33 cellular contexts compared by ENCODE assay signal in the genomic region with DNA sequence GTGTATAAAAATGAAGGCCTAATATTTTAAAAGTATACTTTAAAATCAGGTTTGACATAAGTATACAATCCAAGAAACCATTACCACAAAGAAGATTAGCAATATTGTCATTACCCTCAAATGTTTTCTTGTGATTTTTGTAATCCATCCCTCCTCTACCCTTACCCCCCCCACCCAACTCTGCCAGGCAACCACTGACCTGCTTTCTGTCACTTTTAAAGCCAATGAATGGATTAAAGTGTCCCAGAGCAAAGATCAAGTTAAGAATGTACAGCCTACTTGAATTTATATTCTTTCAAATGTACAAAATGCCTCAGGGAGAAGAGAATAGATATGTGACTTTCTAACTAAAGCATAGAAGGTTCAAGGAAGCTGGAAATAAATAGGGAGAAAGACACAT.
"Had no signal": no experiment of that assay in that cellular context is flagged by ENCODE, and none has a peak within 500 bp of the region (broad histone marks: within the 10 kb centered on the region; RNA-seq: fewer than 3 reads in every experiment).

No MANE protein-coding gene starts in this region.

- DNase-seq: activated B cell treated with CpG ODN at 0.5 μM for 24 hours; activated CD4-positive, alpha-beta memory T cell treated with anti-CD3 and anti-CD28 coated beads for 36 hours; activated CD4-positive, alpha-beta T cell treated with anti-CD3 and anti-CD28 coated beads for 4 hours; activated CD4-positive, alpha-beta T cell treated with anti-CD3 and anti-CD28 coated beads, Interleukin-2, amount 10 ng/mL, durations not matched to agents 24 days and 14 days; activated CD4-positive, alpha-beta T cell treated with anti-CD3 and anti-CD28 coated beads, Interleukin-2, amount 50 U/mL, for 1 hour; activated CD4-positive, alpha-beta T cell treated with anti-CD3 and anti-CD28 coated beads, Interleukin-2, amount 50 U/mL, for 4 hours; activated CD4-positive, CD25-positive, alpha-beta regulatory T cell treated with anti-CD3 and anti-CD28 coated beads, Interleukin-2, amount 50 U/mL, for 72 hours; activated CD8-positive, alpha-beta memory T cell treated with anti-CD3 and anti-CD28 coated beads, Interleukin-2, amount 50 U/mL, for 4 hours; activated CD8-positive, alpha-beta T cell treated with anti-CD3 and anti-CD28 coated beads for 36 hours; activated effector memory CD4-positive, alpha-beta T cell treated with anti-CD3 and anti-CD28 coated beads, Interleukin-2, amount 50 U/mL, for 16 hours; activated gamma-delta T cell treated with Interleukin-2 at 50 U/mL for 16 hours; activated naive CD4-positive, alpha-beta T cell; activated naive CD4-positive, alpha-beta T cell treated with anti-CD3 and anti-CD28 coated beads for 36 hours; activated naive CD4-positive, alpha-beta T cell treated with anti-CD3 and anti-CD28 coated beads, Interleukin-2, amount 50 U/mL, for 16 hours; activated naive CD8-positive, alpha-beta T cell treated with anti-CD3 and anti-CD28 coated beads for 36 hours; activated T-cell treated with anti-CD3 and anti-CD28 coated beads for 4 hours; activated T-cell treated with anti-CD3 and anti-CD28 coated beads, Interleukin-2, amount 50 U/mL, for 1 hour; activated T-cell treated with anti-CD3 and anti-CD28 coated beads, Interleukin-2, amount 50 U/mL, for 4 hours; activated T-cell treated with anti-CD3 and anti-CD28 coated beads, Interleukin-2, amount 50 U/mL, for 72 hours; adrenal gland; amniotic stem cell; aorta; body of pancreas; brain microvascular endothelial cell; central memory CD4-positive, alpha-beta T cell; T-helper 2 cell; T-helper 9 cell had no signal

- H3K9me3 ChIP-seq: adrenal gland, body of pancreas, breast epithelium had no signal

- H3K27ac ChIP-seq: adrenal gland, body of pancreas, brain microvascular endothelial cell, breast epithelium, VCaP had no signal

- ATAC-seq: activated CD8-positive, alpha-beta T cell treated with anti-CD3 and anti-CD28 coated beads for 36 hours; activated naive CD4-positive, alpha-beta T cell treated with anti-CD3 and anti-CD28 coated beads, Interleukin-2, amount 50 U/mL, for 72 hours; activated T-cell treated with anti-CD3 and anti-CD28 coated beads, Interleukin-2, amount 50 U/mL, for 4 hours; activated T-cell treated with anti-CD3 and anti-CD28 coated beads, Interleukin-2, amount 50 U/mL, for 72 hours; activated T-helper 17 cell treated with anti-CD3 and anti-CD28 coated beads, Interleukin-2, amount 50 U/mL, for 72 hours; body of pancreas had no signal

- H3K4me3 ChIP-seq: adrenal gland, body of pancreas, breast epithelium had no signal

- H3K4me1 ChIP-seq: adrenal gland, body of pancreas, breast epithelium had no signal

- FAIRE-seq: astrocyte, TTC549 had no signal

- H3K27me3 ChIP-seq: adrenal gland, body of pancreas, brain microvascular endothelial cell, breast epithelium had no signal

- H3K36me3 ChIP-seq: adrenal gland, brain microvascular endothelial cell, breast epithelium had no signal
